ENCODE assay signal across 17 cellular contexts in genomic region chr1:205950826-205951549, GRCh38. TPM values are rescaled to one million over a fixed set of nuclear protein-coding genes. Genes with fewer than 3 reads are reported as not detected.
DNase-seq lines count a peak whose midpoint lies in the region; ATAC-seq and TF ChIP-seq lines count a peak whose summit lies in the region.
"Had no signal": no experiment of that assay in that cellular context is flagged by ENCODE, and none has a peak within 500 bp of the region (broad histone marks: within the 10 kb centered on the region; RNA-seq: fewer than 3 reads in every experiment).

No MANE protein-coding gene starts in this region.

- no peak overlapping the region for H2AFZ ChIP-seq in fibroblast of lung (ENCODE audit: low read length)

- H3K9me3 Mint-ChIP-seq in MCF 10A (ENCODE audit: unreplicated experiment), result no peaks in the 10 kb centered on the region
- H3K9me3 Mint-ChIP-seq in activated naive CD4-positive, alpha-beta T cell treated with anti-CD3 and anti-CD28 coated beads, Interleukin-2, amount 50 U/mL, for 72 hours, result no peaks in the 10 kb centered on the region
- no peaks in the 10 kb centered on the region for H3K9me3 Mint-ChIP-seq in activated T-helper 2 cell treated with anti-CD3 and anti-CD28 coated beads, Interferon-gamma antibody, Interleukin-2, Interleukin-4, amounts not matched to agents 10 μg/mL and 5 μg/mL and 100 μg/mL, durations not matched to agents 14 hours and 24 hours and 36 hours
- H3K9me3 Mint-ChIP-seq: activated naive CD4-positive, alpha-beta T cell treated with anti-CD3 and anti-CD28 coated beads, Interleukin-2, amount 10 ng/mL, durations not matched to agents 7 days and 5 days; natural killer cell treated with Interleukin-12 subunit alpha and Interleukin-12 subunit beta and Interleukin-15 and Interleukin-18, amount 100 ng/mL, for 72 hours; T-cell had no signal

- peaks cover 68% of the 10 kb centered on the region for H3K27me3 Mint-ChIP-seq in MCF 10A (ENCODE audit: insufficient read depth, unreplicated experiment)
- peaks cover 17% of the 10 kb centered on the region for H3K27me3 Mint-ChIP-seq in activated T-helper 2 cell treated with anti-CD3 and anti-CD28 coated beads, Interferon-gamma antibody, Interleukin-2, Interleukin-4, amounts not matched to agents 10 μg/mL and 5 μg/mL and 100 μg/mL, durations not matched to agents 14 hours and 24 hours and 36 hours (ENCODE audit: low read depth)

- no peaks in the 10 kb centered on the region for H4K20me1 ChIP-seq in fibroblast of lung (ENCODE audit: control insufficient read depth, extremely low read depth, insufficient read depth, low read length)

- H3K27ac ChIP-seq in breast epithelium (no peak overlapping the region), fibroblast of lung (ENCODE audit: insufficient read depth, low read length) (no peak overlapping the region), testis (no peak overlapping the region)
- H3K27ac ChIP-seq: transverse colon had no signal

- WGBS in testis, 2 donors, result 82% methylated on average over 7 of the region's 7 CpGs

- H3K4me3 Mint-ChIP-seq in MCF 10A (ENCODE audit: unreplicated experiment), result peak overlapping the region; percentile 7
- H3K4me3 Mint-ChIP-seq in activated T-helper 2 cell treated with anti-CD3 and anti-CD28 coated beads, Interferon-gamma antibody, Interleukin-2, Interleukin-4, amounts not matched to agents 10 μg/mL and 5 μg/mL and 100 μg/mL, durations not matched to agents 14 hours and 24 hours and 36 hours (ENCODE audit: low read depth), result no peak overlapping the region
- H3K4me3 Mint-ChIP-seq: activated naive CD4-positive, alpha-beta T cell treated with anti-CD3 and anti-CD28 coated beads, Interleukin-2, amount 10 ng/mL, durations not matched to agents 7 days and 5 days; natural killer cell treated with Interleukin-12 subunit alpha and Interleukin-12 subunit beta and Interleukin-15 and Interleukin-18, amount 100 ng/mL, for 72 hours; T-cell had no signal

- H3K9me3 ChIP-seq in breast epithelium (no peaks in the 10 kb centered on the region), fibroblast of lung (ENCODE audit: control insufficient read depth, insufficient read depth, low read depth, low read length) (no peaks in the 10 kb centered on the region), testis (no peaks in the 10 kb centered on the region)
- H3K9me3 ChIP-seq: transverse colon had no signal

- H3K27ac Mint-ChIP-seq in MCF 10A (ENCODE audit: low read depth, unreplicated experiment), result peak overlapping the region; percentile 1
- peak overlapping the region in 1 of 2 donors; percentile 95 for H3K27ac Mint-ChIP-seq in activated naive CD4-positive, alpha-beta T cell treated with anti-CD3 and anti-CD28 coated beads, Interleukin-2, amount 50 U/mL, for 72 hours
- no peak overlapping the region for H3K27ac Mint-ChIP-seq in activated T-helper 2 cell treated with anti-CD3 and anti-CD28 coated beads, Interferon-gamma antibody, Interleukin-2, Interleukin-4, amounts not matched to agents 10 μg/mL and 5 μg/mL and 100 μg/mL, durations not matched to agents 14 hours and 24 hours and 36 hours
- H3K27ac Mint-ChIP-seq: activated naive CD4-positive, alpha-beta T cell treated with anti-CD3 and anti-CD28 coated beads, Interleukin-2, amount 10 ng/mL, durations not matched to agents 7 days and 5 days; natural killer cell treated with Interleukin-12 subunit alpha and Interleukin-12 subunit beta and Interleukin-15 and Interleukin-18, amount 100 ng/mL, for 72 hours; T-cell had no signal

- H3K4me2 ChIP-seq in fibroblast of lung (ENCODE audit: extremely low read depth, insufficient read depth, low read length), result no peak overlapping the region
- H3K4me2 ChIP-seq: smooth muscle cell had no signal

- CTCF ChIA-PET in MCF 10A (lab: Yijun Ruan, JAX), result interaction anchor here (0.6 to 13.7 kb wide), 17 partner anchors 9 to 407 kb away, joined by 3 to 198 read pairs (median 5); no protein-coding TSS in a partner anchor

- H3K79me2 ChIP-seq in fibroblast of lung (ENCODE audit: control insufficient read depth, insufficient read depth, low read length), result no peaks in the 10 kb centered on the region

- no peak overlapping the region for H3K9ac ChIP-seq in fibroblast of lung (ENCODE audit: insufficient read depth, low read length)

- H3K27me3 ChIP-seq in breast epithelium (peaks cover 0 to 10% of the 10 kb centered on the region in 2 donors), fibroblast of lung (ENCODE audit: control insufficient read depth, insufficient read depth, low read length) (peaks cover 13% of the 10 kb centered on the region), testis (no peaks in the 10 kb centered on the region)
- H3K27me3 ChIP-seq: transverse colon had no signal

- POLR2A ChIA-PET in MCF 10A (lab: Yijun Ruan, JAX), result interaction anchor here (0.6 to 5.9 kb wide), 22 partner anchors 8 to 359 kb away, joined by 3 to 88 read pairs (median 5); partner anchors contain the start of gene SLC41A1

- intact Hi-C loops in MCF 10A (cut with micrococcal nuclease) (loop anchor here (1.0 kb wide), 2 partner anchors 12 to 26 kb away; no protein-coding TSS in a partner anchor), breast epithelium (cut with DNase I; ENCODE audit: low total_unique reads) (no loop called here), testis (cut with DNase I; ENCODE audit: low total_unique reads) (no loop called here)
- intact Hi-C loops in activated T-helper 2 cell treated with anti-CD3 and anti-CD28 coated beads, Interferon-gamma antibody, Interleukin-2, Interleukin-4, amounts not matched to agents 10 μg/mL and 5 μg/mL and 100 μg/mL, durations not matched to agents 14 hours and 24 hours and 36 hours (cut with micrococcal nuclease), result no loop called here

- DNase-seq in MCF 10A (ENCODE audit: unreplicated experiment), result peak; percentile 90
- DNase-seq in breast epithelium (ENCODE audit: low spot score in 2 of 2), result no peak
- DNase-seq in NOMO-1 treated with dmso at 0.1 percent for 144 hours (lab: John Stamatoyannopoulos, UW; ENCODE audit: unreplicated experiment), result peak; percentile 17
- peak; percentile 49 to 65 for DNase-seq in fibroblast of lung (ENCODE audit: low read depth in 2 of 2)
- no peak for DNase-seq in activated naive CD4-positive, alpha-beta T cell treated with anti-CD3 and anti-CD28 coated beads, Interleukin-2, amount 50 U/mL, for 72 hours (ENCODE audit: low spot score in 2 of 2)
- DNase-seq in testis, result no peak
- no peak for DNase-seq in activated T-helper 2 cell treated with anti-CD3 and anti-CD28 coated beads, Interferon-gamma antibody, Interleukin-2, Interleukin-4, amounts not matched to agents 10 μg/mL and 5 μg/mL and 100 μg/mL, durations not matched to agents 14 hours and 24 hours and 36 hours (ENCODE audit: low spot score)
- DNase-seq: activated CD4-positive, alpha-beta T cell treated with anti-CD3 and anti-CD28 coated beads, Interleukin-2, amount 50 U/mL, for 48 hours; activated naive CD4-positive, alpha-beta T cell treated with anti-CD3 and anti-CD28 coated beads, Interleukin-2, amount 10 ng/mL, durations not matched to agents 7 days and 5 days; GDM1; NCI-H1048; T-cell had no signal

- TF ChIP-seq POLR2A in breast epithelium (IDR thresholded peaks at IDR 0.05) (no peak), testis (IDR thresholded peaks at IDR 0.05) (no peak)

- peaks cover 71% of the 10 kb centered on the region for H3K4me1 Mint-ChIP-seq in MCF 10A (ENCODE audit: insufficient read depth, unreplicated experiment)
- H3K4me1 Mint-ChIP-seq in activated T-helper 2 cell treated with anti-CD3 and anti-CD28 coated beads, Interferon-gamma antibody, Interleukin-2, Interleukin-4, amounts not matched to agents 10 μg/mL and 5 μg/mL and 100 μg/mL, durations not matched to agents 14 hours and 24 hours and 36 hours (ENCODE audit: low read depth), result no peaks in the 10 kb centered on the region
- H3K4me1 Mint-ChIP-seq: activated naive CD4-positive, alpha-beta T cell treated with anti-CD3 and anti-CD28 coated beads, Interleukin-2, amount 10 ng/mL, durations not matched to agents 7 days and 5 days; T-cell had no signal

- no TSS peak for BruUV-seq in MCF 10A (replicated peaks; lab: Mats Ljungman, UMichigan)

- TF ChIP-seq CTCF in MCF 10A (IDR thresholded peaks at IDR 0.05; ENCODE audit: unreplicated experiment) (no peak), breast epithelium (IDR thresholded peaks at IDR 0.05) (no peak), fibroblast of lung (conservative IDR thresholded peaks at IDR 0.05 in 1 of 2, IDR thresholded peaks at IDR 0.05 in 1 of 2; ENCODE audit: low read depth in 1 of 2, low read length in 2 of 2) (no peak), testis (IDR thresholded peaks at IDR 0.05) (no peak)

- H3K36me3 Mint-ChIP-seq in MCF 10A (ENCODE audit: insufficient read depth, unreplicated experiment), result no peaks in the 10 kb centered on the region
- no peaks in the 10 kb centered on the region for H3K36me3 Mint-ChIP-seq in activated naive CD4-positive, alpha-beta T cell treated with anti-CD3 and anti-CD28 coated beads, Interleukin-2, amount 50 U/mL, for 72 hours
- H3K36me3 Mint-ChIP-seq in activated T-helper 2 cell treated with anti-CD3 and anti-CD28 coated beads, Interferon-gamma antibody, Interleukin-2, Interleukin-4, amounts not matched to agents 10 μg/mL and 5 μg/mL and 100 μg/mL, durations not matched to agents 14 hours and 24 hours and 36 hours (ENCODE audit: low read depth), result no peaks in the 10 kb centered on the region
- H3K36me3 Mint-ChIP-seq: activated naive CD4-positive, alpha-beta T cell treated with anti-CD3 and anti-CD28 coated beads, Interleukin-2, amount 10 ng/mL, durations not matched to agents 7 days and 5 days; natural killer cell treated with Interleukin-12 subunit alpha and Interleukin-12 subunit beta and Interleukin-15 and Interleukin-18, amount 100 ng/mL, for 72 hours; T-cell had no signal

- H3K4me3 ChIP-seq in breast epithelium (no peak overlapping the region), fibroblast of lung (replicated peaks in 1 of 4; ENCODE audit: control extremely low read depth in 1 of 4, insufficient read depth in 1 of 4, low read depth in 3 of 4, low read length in 4 of 4) (no peak overlapping the region), testis (no peak overlapping the region)
- H3K4me3 ChIP-seq: smooth muscle cell, transverse colon had no signal

- H3K36me3 ChIP-seq in breast epithelium (no peaks in the 10 kb centered on the region), fibroblast of lung (ENCODE audit: control insufficient read depth, insufficient read depth, low read length) (no peaks in the 10 kb centered on the region), testis (ENCODE audit: low read depth, missing control alignments) (no peaks in the 10 kb centered on the region)
- H3K36me3 ChIP-seq: transverse colon had no signal

- H3K4me1 ChIP-seq in breast epithelium, result peaks cover 0 to 7% of the 10 kb centered on the region in 2 donors
- peaks cover 8% of the 10 kb centered on the region for H3K4me1 ChIP-seq in fibroblast of lung (ENCODE audit: control insufficient read depth, extremely low read depth, insufficient read depth, low read length)
- peaks cover 7% of the 10 kb centered on the region for H3K4me1 ChIP-seq in testis
- H3K4me1 ChIP-seq: transverse colon had no signal

- ATAC-seq in GM18907 (IDR thresholded peaks at IDR 0.05; ENCODE audit: unreplicated experiment), result no peak
- no peak for ATAC-seq in activated naive CD4-positive, alpha-beta T cell treated with anti-CD3 and anti-CD28 coated beads, Interleukin-2, amount 50 U/mL, for 72 hours
- ATAC-seq: left colon; natural killer cell treated with Interleukin-12 subunit alpha and Interleukin-12 subunit beta and Interleukin-15 and Interleukin-18, amount 100 ng/mL, for 72 hours; T-cell had no signal

RNA-seq across cellular contexts. Expression of gene SLC26A9, which starts 7.7 kb away (rescaled TPM):
- total RNA-seq in MCF 10A (2022) (not detected in 2 replicates), breast epithelium (not detected), fibroblast of lung (not detected in 2 replicates), testis (under 1 TPM; 0.24 to 0.43 TPM)
- polyA plus RNA-seq in fibroblast of lung (not detected in 2 replicates), testis (ENCODE audit: insufficient read depth, low read depth, low replicate concordance) (0.26 TPM)
- not detected in 2 replicates for polyA plus RNA-seq in fibroblast of lung (2012)
- polyA minus RNA-seq in fibroblast of lung (ENCODE audit: low replicate concordance), result not detected in 2 replicates
- total RNA-seq in activated naive CD4-positive, alpha-beta T cell treated with anti-CD3 and anti-CD28 coated beads, Interleukin-2, amount 50 U/mL, for 72 hours, result not detected
- total RNA-seq in activated T-helper 2 cell treated with anti-CD3 and anti-CD28 coated beads, Interferon-gamma antibody, Interleukin-2, Interleukin-4, amounts not matched to agents 10 μg/mL and 5 μg/mL and 100 μg/mL, durations not matched to agents 14 hours and 24 hours and 36 hours, result not detected in 2 replicates
- total RNA-seq: left colon; natural killer cell treated with Interleukin-12 subunit alpha and Interleukin-12 subunit beta and Interleukin-15 and Interleukin-18, amount 100 ng/mL, for 72 hours; smooth muscle cell; transverse colon had no signal
- polyA plus RNA-seq: smooth muscle cell had no signal

RNA-seq across cellular contexts. Expression of gene RAB7B, which starts 52.2 kb away (rescaled TPM):
- total RNA-seq in MCF 10A (2022) (1.6 and 3.6 TPM in 2 replicates), breast epithelium (1 to 10 TPM; 1.3 to 6.6 (median 2.9) TPM), fibroblast of lung (5.4 and 9.1 TPM in 2 replicates), testis (1 to 10 TPM; 1.7 to 8.4 TPM)
- polyA plus RNA-seq in fibroblast of lung (15.5 and 20.1 TPM in 2 replicates), testis (ENCODE audit: insufficient read depth, low read depth, low replicate concordance) (6.2 TPM)
- polyA plus RNA-seq in fibroblast of lung (2012), result 13.6 and 17.8 TPM in 2 replicates
- 9.2 and 19.4 TPM in 2 replicates for polyA minus RNA-seq in fibroblast of lung (ENCODE audit: low replicate concordance)
- total RNA-seq in activated naive CD4-positive, alpha-beta T cell treated with anti-CD3 and anti-CD28 coated beads, Interleukin-2, amount 50 U/mL, for 72 hours, result not detected
- not detected in 2 replicates for total RNA-seq in activated T-helper 2 cell treated with anti-CD3 and anti-CD28 coated beads, Interferon-gamma antibody, Interleukin-2, Interleukin-4, amounts not matched to agents 10 μg/mL and 5 μg/mL and 100 μg/mL, durations not matched to agents 14 hours and 24 hours and 36 hours
- total RNA-seq: natural killer cell treated with Interleukin-12 subunit alpha and Interleukin-12 subunit beta and Interleukin-15 and Interleukin-18, amount 100 ng/mL, for 72 hours had no signal

Comparison
In these comparisons a context has a peak if more than half of its experiments do, and no peak if none do; other contexts are left out.
1. DNase-seq: peak in MCF 10A (single experiment), NOMO-1 treated with dmso at 0.1 percent for 144 hours (single experiment) and fibroblast of lung (2 of 2); none in breast epithelium (0 of 2), activated naive CD4-positive, alpha-beta T cell treated with anti-CD3 and anti-CD28 coated beads, Interleukin-2, amount 50 U/mL, for 72 hours (0 of 2), testis (single experiment) and activated T-helper 2 cell treated with anti-CD3 and anti-CD28 coated beads, Interferon-gamma antibody, Interleukin-2, Interleukin-4, amounts not matched to agents 10 μg/mL and 5 μg/mL and 100 μg/mL, durations not matched to agents 14 hours and 24 hours and 36 hours (single experiment).